In genomic region chr2:170930132-170931109, GRCh38 we compare ENCODE assay signal across 8 cellular contexts. TPM values are rescaled to one million over a fixed set of nuclear protein-coding genes. Genes with fewer than 3 reads are reported as not detected.
DNase-seq lines count a peak whose midpoint lies in the region; ATAC-seq and TF ChIP-seq lines count a peak whose summit lies in the region.

No MANE protein-coding gene starts in this region.

- H3K56ac ChIP-seq in mesendoderm (ENCODE audit: low read length): peak overlapping the region; percentile 87

- peak overlapping the region; percentile 83 to 93 for H3K4me3 ChIP-seq in HCT116 (replicated peaks in 1 of 2; ENCODE audit: low read depth in 1 of 2, low read length in 2 of 2)
- H3K4me3 ChIP-seq in mesendoderm (ENCODE audit: low read length): peak overlapping the region; percentile 97

- H4K8ac ChIP-seq in mesendoderm (ENCODE audit: low read depth, low read length): no peak overlapping the region

- H3K4ac ChIP-seq in mesendoderm (ENCODE audit: low read depth, low read length): no peak overlapping the region

- TF ChIP-seq CTCF in HCT116 (IDR thresholded peaks at IDR 0.05 in 2 of 3, conservative IDR thresholded peaks at IDR 0.05 in 1 of 3; ENCODE audit: borderline replicate concordance in 1 of 3, insufficient read depth in 1 of 3, low read depth in 2 of 3, low read length in 2 of 3) (no peak), WTC11 (IDR thresholded peaks at IDR 0.05) (no peak), chondrocyte (IDR thresholded peaks at IDR 0.05) (no peak)

- H3K4me1 ChIP-seq in HCT116 (ENCODE audit: control insufficient read depth in 1 of 2, insufficient read depth in 2 of 2, low read length in 2 of 2): peaks cover 11 to 21% of the 10 kb centered on the region in 2 experiments
- H3K4me1 ChIP-seq in mesendoderm (ENCODE audit: control insufficient read depth, low read depth, low read length): peaks cover 3% of the 10 kb centered on the region

- DNase-seq in GF-D8 (lab: John Stamatoyannopoulos, UW) (peak; percentile 18), HCT116 (ENCODE audit: low read depth, low spot score) (peak; percentile 59), NCI-H146 (lab: John Stamatoyannopoulos, UW) (peak; percentile 43), WTC11 (ENCODE audit: low spot score) (no peak), chondrocyte (ENCODE audit: low spot score) (no peak), mesendoderm (peak; percentile 57)

- CTCF ChIA-PET in HCT116 (lab: Charles Lee) (interaction anchor here (0.5 to 2.0 kb wide), 3 partner anchors 42 to 1511 kb away, joined by 3 to 9 read pairs (median 3); no protein-coding TSS in a partner anchor), WTC11 (lab: Charles Lee) (interaction anchor here (0.5 to 4.5 kb wide), 11 partner anchors 7 to 560 kb away, joined by 3 to 34 read pairs (median 8); partner anchors contain the start of genes DCAF17 and METTL8)

- H3K27me3 Mint-ChIP-seq in WTC11 (ENCODE audit: low read depth) (no peaks in the 10 kb centered on the region), chondrocyte (ENCODE audit: low read depth) (no peaks in the 10 kb centered on the region)
- H3K27me3 Mint-ChIP-seq in stimulated activated memory B cell treated with anti-CD40 and anti-IgM and Interleukin-4, amounts not matched to agents 10 μg/mL and 1 μg/mL and 100 μg/mL, for 72 hours: no peaks in the 10 kb centered on the region

- H4K5ac ChIP-seq in mesendoderm (ENCODE audit: low read length): no peak overlapping the region

- peak overlapping the region; percentile 91 for H3K27ac Mint-ChIP-seq in WTC11
- H3K27ac Mint-ChIP-seq in chondrocyte (ENCODE audit: unreplicated experiment): peak overlapping the region; percentile 97
- H3K27ac Mint-ChIP-seq in stimulated activated memory B cell treated with anti-CD40 and anti-IgM and Interleukin-4, amounts not matched to agents 10 μg/mL and 1 μg/mL and 100 μg/mL, for 72 hours: peak overlapping the region; percentile 95

- H3K9ac ChIP-seq in HCT116 (ENCODE audit: low read length) (peak overlapping the region; percentile 89), mesendoderm (ENCODE audit: low read length) (peak overlapping the region; percentile 93)

- intact Hi-C loops in HCT116 (cut with micrococcal nuclease): no loop called here

- H3K79me2 ChIP-seq in HCT116 (ENCODE audit: insufficient read depth, low read length): peaks cover 62% of the 10 kb centered on the region
- peaks cover 55% of the 10 kb centered on the region for H3K79me2 ChIP-seq in mesendoderm (ENCODE audit: control insufficient read depth, insufficient read depth, low read length)

- no peak overlapping the region for H2AFZ ChIP-seq in HCT116 (ENCODE audit: low read depth, low read length, poor library complexity, severe bottlenecking)

- no peaks in the 10 kb centered on the region for H3K27me3 ChIP-seq in HCT116 (ENCODE audit: insufficient read depth, low read length)
- H3K27me3 ChIP-seq in mesendoderm (ENCODE audit: insufficient read depth, low read length, poor library complexity): no peaks in the 10 kb centered on the region

- no peak overlapping the region for H3K18ac ChIP-seq in mesendoderm (ENCODE audit: low read length)

- TF ChIP-seq POLR2A in HCT116 (IDR thresholded peaks at IDR 0.05; ENCODE audit: borderline replicate concordance, extremely low read depth, insufficient read depth, insufficient read length): no peak

- H3K27ac ChIP-seq in HCT116 (ENCODE audit: low read depth, low read length) (peak overlapping the region; percentile 86), mesendoderm (ENCODE audit: low read depth, low read length) (peak overlapping the region; percentile 76)

- H2AK5ac ChIP-seq in mesendoderm (ENCODE audit: low read length): no peak overlapping the region

- H2BK15ac ChIP-seq in mesendoderm (replicated peaks; ENCODE audit: low read depth): no peak overlapping the region

- RAD21 ChIA-PET in HCT116 (lab: Charles Lee; ENCODE audit: low non-redundant PET in 1 of 2, low total read pairs in 2 of 2, uncharacterized antibody in 2 of 2, unreplicated experiment in 2 of 2): no interaction called here

- peak; percentile 27 for ATAC-seq in HCT116
- no peak for ATAC-seq in WTC11
- peak; percentile 44 for ATAC-seq in stimulated activated memory B cell treated with anti-CD40 and anti-IgM and Interleukin-4, amounts not matched to agents 10 μg/mL and 1 μg/mL and 100 μg/mL, for 72 hours
- no peak for ATAC-seq in GM18520 (IDR thresholded peaks at IDR 0.05; ENCODE audit: unreplicated experiment)

- H3K36me3 Mint-ChIP-seq in WTC11: peaks cover 12% of the 10 kb centered on the region
- H3K36me3 Mint-ChIP-seq in chondrocyte (ENCODE audit: low read depth): peaks cover 3% of the 10 kb centered on the region
- peaks cover 8% of the 10 kb centered on the region for H3K36me3 Mint-ChIP-seq in stimulated activated memory B cell treated with anti-CD40 and anti-IgM and Interleukin-4, amounts not matched to agents 10 μg/mL and 1 μg/mL and 100 μg/mL, for 72 hours

- H3K79me1 ChIP-seq in mesendoderm (ENCODE audit: low read length): peaks cover 2% of the 10 kb centered on the region

- no peak overlapping the region for H2BK5ac ChIP-seq in mesendoderm (ENCODE audit: low read length)

- H2BK120ac ChIP-seq in mesendoderm (ENCODE audit: low read depth, low read length): no peak overlapping the region

- H3K36me3 ChIP-seq in HCT116 (ENCODE audit: control insufficient read depth in 1 of 2, insufficient read depth in 2 of 2, low read length in 2 of 2) (no peaks in the 10 kb centered on the region; a peak in 1 of 4 replicates), mesendoderm (ENCODE audit: control insufficient read depth, insufficient read depth, low read length) (no peaks in the 10 kb centered on the region)

- H4K20me1 ChIP-seq in HCT116 (ENCODE audit: insufficient read depth): peaks cover 8% of the 10 kb centered on the region; the same call in 1 of the 2 replicates

- H3K4me2 ChIP-seq in HCT116 (ENCODE audit: low read length) (peak overlapping the region; percentile 96), mesendoderm (ENCODE audit: low read length) (peak overlapping the region; percentile 95)

- H3K23ac ChIP-seq in mesendoderm (ENCODE audit: low read length): no peak overlapping the region

- BruUV-seq in HCT116 (replicated peaks; lab: Mats Ljungman, UMichigan): TSS peak; percentile 51

- no peak for TF ChIP-seq RAD21 in HCT116 (IDR thresholded peaks at IDR 0.05; ENCODE audit: low read depth)

- H3K4me1 Mint-ChIP-seq in WTC11 (peaks cover 46% of the 10 kb centered on the region), chondrocyte (ENCODE audit: low read depth) (peaks cover 50% of the 10 kb centered on the region)
- peaks cover 52% of the 10 kb centered on the region for H3K4me1 Mint-ChIP-seq in stimulated activated memory B cell treated with anti-CD40 and anti-IgM and Interleukin-4, amounts not matched to agents 10 μg/mL and 1 μg/mL and 100 μg/mL, for 72 hours

- no peaks in the 10 kb centered on the region for H3K9me3 ChIP-seq in HCT116 (ENCODE audit: control insufficient read depth in 1 of 2, insufficient read depth in 1 of 2, low read depth in 1 of 2, low read length in 2 of 2)

- no CpG with 5 or more reads among the region's 18 CpGs for whole genome bisulfite sequencing in mesendoderm (ENCODE audit: extremely low coverage, insufficient coverage, low lambda C conversion rate)

- POLR2A ChIA-PET in HCT116 (lab: Charles Lee): no interaction called here
- POLR2A ChIA-PET in WTC11 (lab: Charles Lee): interaction anchor here (0.6 kb wide), 1 partner anchor 16 kb away, joined by 3 read pairs; no protein-coding TSS in a partner anchor

- H3K9me3 Mint-ChIP-seq in WTC11 (peaks cover 4% of the 10 kb centered on the region; the same call in 1 of the 2 replicates), chondrocyte (ENCODE audit: low read depth) (no peaks in the 10 kb centered on the region)
- H3K9me3 Mint-ChIP-seq in stimulated activated memory B cell treated with anti-CD40 and anti-IgM and Interleukin-4, amounts not matched to agents 10 μg/mL and 1 μg/mL and 100 μg/mL, for 72 hours: peaks cover 3% of the 10 kb centered on the region

- H3K4me3 Mint-ChIP-seq in WTC11 (peak overlapping the region; percentile 91), chondrocyte (ENCODE audit: unreplicated experiment) (peak overlapping the region; percentile 97)
- peak overlapping the region; percentile 84 for H3K4me3 Mint-ChIP-seq in stimulated activated memory B cell treated with anti-CD40 and anti-IgM and Interleukin-4, amounts not matched to agents 10 μg/mL and 1 μg/mL and 100 μg/mL, for 72 hours

- H3K9me2 ChIP-seq in HCT116 (ENCODE audit: insufficient read depth): no peaks in the 10 kb centered on the region

TF ChIP-seq in HCT116, 20 proteins besides CTCF, POLR2A, EP300 and RAD21:
- TF ChIP-seq YY1 (IDR thresholded peaks at IDR 0.05; ENCODE audit: extremely low read depth, insufficient replicate concordance, low read depth, low read length) (peak; percentile 56), SRF (IDR thresholded peaks at IDR 0.05; ENCODE audit: low read depth) (peak; percentile 52; the same call in 1 of the 2 replicates), MAX (IDR thresholded peaks at IDR 0.05) (peak; percentile 60), ELF1 (IDR thresholded peaks at IDR 0.05; ENCODE audit: borderline replicate concordance, low read depth) (peak; percentile 48), SIN3A (IDR thresholded peaks at IDR 0.05; ENCODE audit: low read depth) (peak; percentile 30; the same call in 1 of the 2 replicates), CEBPB (IDR thresholded peaks at IDR 0.05; ENCODE audit: low read depth) (no peak)

TF ChIP-seq in WTC11, 78 proteins besides CTCF, POLR2A, EP300 and RAD21:
- TF ChIP-seq MLX (CRISPR knock-in tag; IDR thresholded peaks at IDR 0.05) (no peak), RORB (CRISPR knock-in tag; IDR thresholded peaks at IDR 0.05) (no peak), MAX (CRISPR knock-in tag; IDR thresholded peaks at IDR 0.05) (peak; percentile 28; the same call in 1 of the 2 replicates), NR2C2 (CRISPR knock-in tag; IDR thresholded peaks at IDR 0.05) (no peak), FOXK1 (CRISPR knock-in tag; IDR thresholded peaks at IDR 0.05) (no peak), SMAD4 (CRISPR knock-in tag; IDR thresholded peaks at IDR 0.05) (no peak)
TF ChIP-seq in WTC11: peak in this region for 1.

RNA-seq across cellular contexts. Expression of gene GORASP2, which starts 1.4 kb away (rescaled TPM):
- total RNA-seq in HCT116 (2021; ENCODE audit: unreplicated experiment) (87.9 TPM), WTC11 (2021) (77.8 to 102 TPM (median 79.2 TPM) in 3 replicates), chondrocyte (117 to 126 TPM (median 125 TPM) in 3 replicates)
- polyA plus RNA-seq in HCT116 (2012): 87.9 and 97.5 TPM in 2 replicates
- 117 TPM for polyA plus RNA-seq in mesendoderm (2013, experiment 1 of 2)
- 121 TPM for polyA plus RNA-seq in mesendoderm (2013, experiment 2 of 2)

Comparison
In these comparisons a context has a peak if more than half of its experiments do, and no peak if none do; other contexts are left out.
1. DNase-seq: peak in GF-D8 (single experiment), HCT116 (single experiment), NCI-H146 (single experiment) and mesendoderm (single experiment); none in WTC11 (single experiment) and chondrocyte (single experiment).
2. ATAC-seq: peak in HCT116 (single experiment) and stimulated activated memory B cell treated with anti-CD40 and anti-IgM and Interleukin-4, amounts not matched to agents 10 μg/mL and 1 μg/mL and 100 μg/mL, for 72 hours (single experiment); none in WTC11 (single experiment) and GM18520 (single experiment).
3. Peak in every context shown above with its lines, with median percentiles within 50 percentile points of each other: H3K27ac Mint-ChIP-seq and H3K4me3 Mint-ChIP-seq.